21 cellular contexts compared by ENCODE assay signal in the genomic region with DNA sequence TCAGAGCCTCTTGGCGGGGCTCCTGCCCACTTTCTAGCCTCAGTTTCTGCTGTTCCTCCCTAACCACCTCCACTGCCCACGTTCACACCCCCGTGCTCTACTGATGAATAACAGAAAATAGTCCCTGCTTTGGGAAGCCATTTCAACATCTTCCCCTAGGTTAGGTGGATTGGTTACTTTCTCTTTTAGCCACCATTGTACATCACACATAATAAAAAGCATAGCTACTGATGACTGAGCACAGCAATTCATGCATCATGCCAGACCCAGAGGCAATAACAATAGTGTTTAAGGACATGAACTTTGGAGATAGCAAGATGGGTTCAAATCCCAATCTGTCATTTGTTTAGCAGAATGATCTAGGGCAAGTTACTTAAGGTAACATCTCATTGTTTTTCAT.
"Had no signal": no experiment of that assay in that cellular context is flagged by ENCODE, and none has a peak within 500 bp of the region (broad histone marks: within the 10 kb centered on the region; RNA-seq: fewer than 3 reads in every experiment).

No MANE protein-coding gene starts in this region.

- H3K36me3 ChIP-seq: breast epithelium, gastroesophageal sphincter, left ventricle myocardium inferior, neutrophil, right lobe of liver, suprapubic skin, tibial nerve, WERI-Rb-1 had no signal

- H3K4me2 ChIP-seq: hepatocyte had no signal

- H3K4me1 ChIP-seq: breast epithelium, gastroesophageal sphincter, left ventricle myocardium inferior, right lobe of liver, suprapubic skin had no signal

- H2AFZ ChIP-seq: hepatocyte had no signal

- H3K9me3 ChIP-seq: breast epithelium, gastroesophageal sphincter, left ventricle myocardium inferior, neutrophil, right lobe of liver, suprapubic skin, tibial nerve had no signal

- ATAC-seq: activated CD4-positive, CD25-positive, alpha-beta regulatory T cell treated with anti-CD3 and anti-CD28 coated beads, Interleukin-2, amount 50 U/mL, for 24 hours; activated T-cell treated with anti-CD3 and anti-CD28 coated beads, Interleukin-2, amount 50 U/mL, for 4 hours; gastroesophageal sphincter; right lobe of liver had no signal

- H3K4me3 ChIP-seq: breast epithelium, gastroesophageal sphincter, hepatocyte, left ventricle myocardium inferior, lung, right lobe of liver, suprapubic skin, tibial nerve had no signal

- H3K4me1 Mint-ChIP-seq: nephron had no signal

- H3K27ac Mint-ChIP-seq: activated naive CD4-positive, alpha-beta T cell treated with anti-CD3 and anti-CD28 coated beads for 36 hours; nephron had no signal

- H3K4me3 Mint-ChIP-seq: activated CD4-positive, alpha-beta T cell treated with anti-CD3 and anti-CD28 coated beads, Interleukin-2, amount 10 ng/mL, durations not matched to agents 24 days and 14 days; activated naive CD4-positive, alpha-beta T cell treated with anti-CD3 and anti-CD28 coated beads for 36 hours; activated T-cell treated with anti-CD3 and anti-CD28 coated beads, Interleukin-2, amount 50 U/mL, for 4 hours; nephron had no signal

- H3K27me3 ChIP-seq: breast epithelium, gastroesophageal sphincter, hepatocyte, neutrophil, right lobe of liver, suprapubic skin, tibial nerve had no signal

- H3K27ac ChIP-seq: breast epithelium, gastroesophageal sphincter, hepatocyte, neutrophil, right lobe of liver, suprapubic skin, tibial nerve, WERI-Rb-1 had no signal

- DNase-seq: activated CD4-positive, alpha-beta T cell treated with anti-CD3 and anti-CD28 coated beads, Interleukin-2, amount 10 ng/mL, durations not matched to agents 24 days and 14 days; activated CD8-positive, alpha-beta memory T cell treated with anti-CD3 and anti-CD28 coated beads, Interleukin-2, amount 50 U/mL, for 48 hours; activated effector memory CD4-positive, alpha-beta T cell treated with Interleukin-2 at 50 U/mL for 16 hours; activated naive CD4-positive, alpha-beta T cell treated with anti-CD3 and anti-CD28 coated beads for 36 hours; activated T-cell treated with anti-CD3 and anti-CD28 coated beads, Interleukin-2, amount 50 U/mL, for 4 hours; central memory CD4-positive, alpha-beta T cell; islet precursor cell; left ventricle myocardium inferior; mesendoderm; right lobe of liver; stimulated activated CD4-positive, alpha-beta T cell treated with anti-CD3 and anti-CD28 coated beads, Interleukin-4, amount 100 ng/mL, for 1 hour; WERI-Rb-1 had no signal

- H3K9me3 Mint-ChIP-seq: activated naive CD4-positive, alpha-beta T cell treated with anti-CD3 and anti-CD28 coated beads for 36 hours; activated T-cell treated with anti-CD3 and anti-CD28 coated beads, Interleukin-2, amount 50 U/mL, for 4 hours; nephron had no signal
